Comparison of ENCODE assay signal across 21 cellular contexts in the genomic region with DNA sequence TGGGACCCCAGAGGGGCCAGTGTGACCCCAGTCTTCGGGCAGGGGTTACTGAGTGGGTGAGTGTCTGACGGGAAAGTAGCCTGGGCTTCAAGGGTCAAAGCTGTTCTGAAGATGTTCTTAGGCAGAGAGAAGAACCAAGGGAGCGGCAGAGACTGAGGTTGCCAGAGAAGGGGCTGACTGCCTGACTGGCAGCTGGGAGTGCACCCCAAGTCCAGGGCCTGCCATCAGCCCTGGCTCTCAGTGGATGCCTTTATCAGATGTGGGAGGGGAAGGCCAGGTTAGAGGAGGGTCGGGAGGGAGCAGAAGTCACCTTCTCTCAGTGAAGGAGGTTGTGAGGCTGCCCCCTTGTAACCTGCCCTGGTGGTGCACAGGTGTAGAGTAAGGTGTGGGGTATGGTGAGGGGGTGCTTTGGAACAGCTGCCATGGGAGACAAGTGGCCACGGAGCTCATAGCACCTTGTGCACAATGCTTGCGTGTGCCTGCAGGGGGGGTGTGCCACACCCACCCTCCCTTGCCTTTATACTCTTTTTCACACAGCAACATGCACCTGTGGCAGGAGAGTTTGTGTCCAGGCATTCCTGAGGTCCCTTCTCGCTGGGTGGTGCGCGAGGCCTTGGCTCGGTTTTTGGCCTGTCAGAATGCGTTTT.
"Had no signal": no experiment of that assay in that cellular context is flagged by ENCODE, and none has a peak within 500 bp of the region (broad histone marks: within the 10 kb centered on the region; RNA-seq: fewer than 3 reads in every experiment).

No MANE protein-coding gene starts in this region.

- H3K9me3 Mint-ChIP-seq: activated B cell treated with CpG ODN at 0.5 μM for 24 hours; activated T-helper 1 cell treated with anti-CD3 and anti-CD28 coated beads, Interleukin-12 subunit alpha, Interleukin-12 subunit beta, Interleukin-2, Interleukin-4 antibody, amounts not matched to agents 30 ng/mL and 10 ng/mL and 1 ng/mL, durations not matched to agents 14 hours and 24 hours and 36 hours; nephron progenitor cell; stimulated activated effector memory CD8-positive, alpha-beta T cell treated with anti-CD3 and anti-CD28 coated beads, Interleukin-12 subunit alpha, Interleukin-12 subunit beta, amount 100 ng/mL, for 72 hours had no signal

- H3K4me1 ChIP-seq: ascending aorta, esophagus squamous epithelium, gastrocnemius medialis, upper lobe of left lung had no signal

- H3K4me1 Mint-ChIP-seq: activated B cell treated with CpG ODN at 0.5 μM for 24 hours; activated CD4-positive, alpha-beta T cell treated with anti-CD3 and anti-CD28 coated beads for 36 hours; stimulated activated effector memory CD8-positive, alpha-beta T cell treated with anti-CD3 and anti-CD28 coated beads, Interleukin-12 subunit alpha, Interleukin-12 subunit beta, amount 100 ng/mL, for 72 hours had no signal

- H3K9me3 ChIP-seq: adrenal gland, ascending aorta, esophagus squamous epithelium, gastrocnemius medialis, mucosa of descending colon, upper lobe of left lung had no signal

- H3K27me3 Mint-ChIP-seq: activated B cell treated with CpG ODN at 0.5 μM for 24 hours had no signal

- ATAC-seq: activated CD4-positive, alpha-beta T cell treated with anti-CD3 and anti-CD28 coated beads for 36 hours; gastrocnemius medialis; mucosa of descending colon; sciatic nerve; stimulated activated effector memory CD8-positive, alpha-beta T cell treated with anti-CD3 and anti-CD28 coated beads, Interleukin-12 subunit alpha, Interleukin-12 subunit beta, amount 100 ng/mL, for 72 hours had no signal

- H3K27ac ChIP-seq: adrenal gland, ascending aorta, brain microvascular endothelial cell, esophagus squamous epithelium, gastrocnemius medialis, upper lobe of left lung had no signal

- H3K36me3 Mint-ChIP-seq: stimulated activated effector memory CD8-positive, alpha-beta T cell treated with anti-CD3 and anti-CD28 coated beads, Interleukin-12 subunit alpha, Interleukin-12 subunit beta, amount 100 ng/mL, for 72 hours had no signal

- DNase-seq: activated B cell treated with CpG ODN at 0.5 μM for 24 hours; activated CD4-positive, alpha-beta T cell treated with anti-CD3 and anti-CD28 coated beads for 36 hours; activated CD4-positive, alpha-beta T cell treated with anti-CD3 and anti-CD28 coated beads, Interleukin-2, amount 50 U/mL, for 48 hours; adrenal gland; brain microvascular endothelial cell; caudate nucleus; esophagus squamous epithelium; gastrocnemius medialis; mucosa of descending colon; nephron progenitor cell; occipital lobe; small intestine; stimulated activated CD4-positive, alpha-beta T cell treated with anti-CD3 and anti-CD28 coated beads, Interleukin-2, amount 100 ng/mL, for 24 hours; T-helper 9 cell had no signal

- H3K4me3 Mint-ChIP-seq: activated B cell treated with CpG ODN at 0.5 μM for 24 hours; activated CD4-positive, alpha-beta T cell treated with anti-CD3 and anti-CD28 coated beads for 36 hours; activated naive CD8-positive, alpha-beta T cell; activated T-helper 1 cell treated with anti-CD3 and anti-CD28 coated beads, Interleukin-12 subunit alpha, Interleukin-12 subunit beta, Interleukin-2, Interleukin-4 antibody, amounts not matched to agents 30 ng/mL and 10 ng/mL and 1 ng/mL, durations not matched to agents 14 hours and 24 hours and 36 hours; nephron progenitor cell; stimulated activated effector memory CD8-positive, alpha-beta T cell treated with anti-CD3 and anti-CD28 coated beads, Interleukin-12 subunit alpha, Interleukin-12 subunit beta, amount 100 ng/mL, for 72 hours had no signal

- H3K27me3 ChIP-seq: adrenal gland, ascending aorta, brain microvascular endothelial cell, esophagus squamous epithelium, gastrocnemius medialis, upper lobe of left lung had no signal

- H3K27ac Mint-ChIP-seq: activated B cell treated with CpG ODN at 0.5 μM for 24 hours; activated CD4-positive, alpha-beta T cell treated with anti-CD3 and anti-CD28 coated beads for 36 hours; activated naive CD8-positive, alpha-beta T cell; activated T-helper 1 cell treated with anti-CD3 and anti-CD28 coated beads, Interleukin-12 subunit alpha, Interleukin-12 subunit beta, Interleukin-2, Interleukin-4 antibody, amounts not matched to agents 30 ng/mL and 10 ng/mL and 1 ng/mL, durations not matched to agents 14 hours and 24 hours and 36 hours; nephron progenitor cell had no signal

- H3K36me3 ChIP-seq: adrenal gland, ascending aorta, brain microvascular endothelial cell, esophagus squamous epithelium, gastrocnemius medialis, upper lobe of left lung had no signal

- FAIRE-seq: islet of Langerhans, small intestine had no signal

- H3K4me3 ChIP-seq: adrenal gland, ascending aorta, esophagus squamous epithelium, gastrocnemius medialis, mucosa of descending colon, upper lobe of left lung had no signal
